In genomic region chr22:36439481-36440271, GRCh38 we compare ENCODE assay signal across 8 cellular contexts. TPM values are rescaled to one million over a fixed set of nuclear protein-coding genes. Genes with fewer than 3 reads are reported as not detected.
DNase-seq lines count a peak whose midpoint lies in the region; ATAC-seq and TF ChIP-seq lines count a peak whose summit lies in the region.

No MANE protein-coding gene starts in this region.

- H3K9me3 ChIP-seq in MG63 = no peaks in the 10 kb centered on the region
- H3K9me3 ChIP-seq in endodermal cell (ENCODE audit: control insufficient read depth, low read length) = no peaks in the 10 kb centered on the region

- H3K27ac Mint-ChIP-seq in endodermal cell = peak overlapping the region; percentile 3
- no peak overlapping the region for H3K27ac Mint-ChIP-seq in effector memory CD8-positive, alpha-beta T cell

- H3K36me3 ChIP-seq in MG63 = no peaks in the 10 kb centered on the region
- H3K36me3 ChIP-seq in endodermal cell (ENCODE audit: control insufficient read depth, insufficient read depth, low read length) = no peaks in the 10 kb centered on the region

- peaks cover 16% of the 10 kb centered on the region for H3K4me1 Mint-ChIP-seq in endodermal cell
- H3K4me1 Mint-ChIP-seq in effector memory CD8-positive, alpha-beta T cell (ENCODE audit: low read depth in 2 of 2) = peaks cover 20 to 21% of the 10 kb centered on the region in 2 donors

- 88 to 94% methylated on average over 3 to 6 of the region's 6 CpGs for WGBS in endodermal cell (ENCODE audit: insufficient coverage in 1 of 2, insufficient read length in 1 of 2), 2 experiments

- in situ Hi-C loops in Caki2 (cut with HindIII; ENCODE audit: low pct_unique_long_range_greater_than_20kb, low sequenced_read_pairs) = no loop called here

- no peak overlapping the region for H3K27ac ChIP-seq in endodermal cell (ENCODE audit: low read depth, low read length)

- H3K27me3 Mint-ChIP-seq in endodermal cell (ENCODE audit: insufficient read depth) = no peaks in the 10 kb centered on the region
- no peaks in the 10 kb centered on the region for H3K27me3 Mint-ChIP-seq in effector memory CD8-positive, alpha-beta T cell

- H3K27me3 ChIP-seq in MG63 = no peaks in the 10 kb centered on the region
- H3K27me3 ChIP-seq in endodermal cell (ENCODE audit: control insufficient read depth, insufficient read depth, low read length, poor library complexity, severe bottlenecking) = no peaks in the 10 kb centered on the region

- no peak for TF ChIP-seq CTCF in endodermal cell (conservative IDR thresholded peaks at IDR 0.05)
- TF ChIP-seq CTCF in omental fat pad (IDR thresholded peaks at IDR 0.05) = no peak

- no peaks in the 10 kb centered on the region for H3K9me3 Mint-ChIP-seq in endodermal cell
- H3K9me3 Mint-ChIP-seq in effector memory CD8-positive, alpha-beta T cell = no peaks in the 10 kb centered on the region

- peaks cover 6% of the 10 kb centered on the region for H3K4me1 ChIP-seq in endodermal cell (ENCODE audit: control insufficient read depth, insufficient read depth, low read length)

- H3K4me3 ChIP-seq in MG63 (no peak overlapping the region), endodermal cell (ENCODE audit: low read length) (no peak overlapping the region)

- H3K9ac ChIP-seq in endodermal cell (ENCODE audit: extremely low read depth, low read length, poor library complexity, severe bottlenecking) = no peak overlapping the region

- H3K4me3 Mint-ChIP-seq in endodermal cell = no peak overlapping the region
- H3K4me3 Mint-ChIP-seq in effector memory CD8-positive, alpha-beta T cell = no peak overlapping the region

- peak; percentile 70 for DNase-seq in Caki2 (ENCODE audit: low read depth)
- DNase-seq in MG63 = peak; percentile 92
- peak; percentile 71 for DNase-seq in endodermal cell
- no peak for DNase-seq in omental fat pad (ENCODE audit: low spot score)
- no peak for DNase-seq in NCI-H526 (lab: John Stamatoyannopoulos, UW)
- DNase-seq in putamen (ENCODE audit: low spot score) = no peak
- DNase-seq in effector memory CD8-positive, alpha-beta T cell = no peak

- no peaks in the 10 kb centered on the region for H3K36me3 Mint-ChIP-seq in endodermal cell (ENCODE audit: low read depth)
- H3K36me3 Mint-ChIP-seq in effector memory CD8-positive, alpha-beta T cell (ENCODE audit: insufficient read depth) = peaks cover 10% of the 10 kb centered on the region

- peak; percentile 79 for ATAC-seq in omental fat pad (ENCODE audit: low FRiP score)
- no peak for ATAC-seq in effector memory CD8-positive, alpha-beta T cell (replicated peaks)
- ATAC-seq in HG03571 (IDR thresholded peaks at IDR 0.05; ENCODE audit: unreplicated experiment) = no peak

RNA-seq across cellular contexts. Expression of gene TXN2, which starts 41.8 kb away (rescaled TPM):
- total RNA-seq in Caki2 (2014; rRNA removed; shearing (Covaris generic); ENCODE audit: low replicate concordance) = 93.9 and 117 TPM in 2 replicates
- 64.6 and 123 TPM in 2 replicates for total RNA-seq in MG63 (2014; rRNA removed; shearing (Covaris generic); ENCODE audit: low replicate concordance)
- total RNA-seq in endodermal cell (10 to 100 TPM; 52.9 to 53.9 TPM), omental fat pad (10 to 100 TPM; 53.2 to 82.0 (median 66.2) TPM)
- polyA plus RNA-seq in endodermal cell (2013, experiment 1 of 2) = 69.6 TPM
- polyA plus RNA-seq in endodermal cell (2013, experiment 2 of 2) = 65.8 TPM

RNA-seq across cellular contexts. Expression of gene MYH9, which starts 51.9 kb away (rescaled TPM):
- total RNA-seq in Caki2 (2014; rRNA removed; shearing (Covaris generic); ENCODE audit: low replicate concordance) = 412 and 414 TPM in 2 replicates
- total RNA-seq in MG63 (2014; rRNA removed; shearing (Covaris generic); ENCODE audit: low replicate concordance) = 323 and 380 TPM in 2 replicates
- 100 to 1,000 TPM; 270 to 288 TPM for total RNA-seq in endodermal cell
- polyA plus RNA-seq in endodermal cell (2013, experiment 1 of 2) = 131 TPM
- polyA plus RNA-seq in endodermal cell (2013, experiment 2 of 2) = 136 TPM
- 100 to 1,000 TPM; 225 to 463 (median 370) TPM for total RNA-seq in omental fat pad

Comparison
In these comparisons a context has a peak if more than half of its experiments do, and no peak if none do; other contexts are left out.
1. DNase-seq: peak in Caki2 (single experiment), MG63 (single experiment) and endodermal cell (single experiment); none in omental fat pad (single experiment), NCI-H526 (0 of 2), putamen (single experiment) and effector memory CD8-positive, alpha-beta T cell (0 of 3).